In genomic region chr12:107549786-107550480, GRCh38 we compare ENCODE assay signal across 20 cellular contexts.
A peak's percentile ranks its signal among the peaks of the same experiment; 100 is the strongest.
DNase-seq lines count a peak whose midpoint lies in the region; ATAC-seq, FAIRE-seq and TF ChIP-seq lines count a peak whose summit lies in the region.
"Had no signal": no experiment of that assay in that cellular context is flagged by ENCODE, and none has a peak within 500 bp of the region (broad histone marks: within the 10 kb centered on the region; RNA-seq: fewer than 3 reads in every experiment).

No MANE protein-coding gene starts in this region.

- FAIRE-seq in small intestine (lab: Jason Lieb, UNC) = no peak
- no peak for FAIRE-seq in HTR-8/SVneo (lab: Jason Lieb, UNC)
- FAIRE-seq: D721Med, GM12878, GM19239, H1 had no signal

- H3K9me3 ChIP-seq in endodermal cell (ENCODE audit: control insufficient read depth, low read length) (no peaks in the 10 kb centered on the region), small intestine (ENCODE audit: control insufficient read depth, low read depth) (no peaks in the 10 kb centered on the region)

- H3K9ac ChIP-seq in endodermal cell (ENCODE audit: extremely low read depth, low read length, poor library complexity, severe bottlenecking) = no peak overlapping the region
- H3K9ac ChIP-seq: GM23248 had no signal

- H3K4me1 Mint-ChIP-seq in endodermal cell = no peaks in the 10 kb centered on the region

- peaks cover 7% of the 10 kb centered on the region for H3K27me3 Mint-ChIP-seq in endodermal cell (ENCODE audit: insufficient read depth)
- H3K27me3 Mint-ChIP-seq: CD4-positive, alpha-beta memory T cell had no signal

- H3K27ac ChIP-seq in endodermal cell (ENCODE audit: low read depth, low read length) (no peak overlapping the region), small intestine (ENCODE audit: low read depth in 1 of 2, low read length in 1 of 2) (peak overlapping the region; percentile 67 to 73)
- H3K27ac ChIP-seq: GM23248 had no signal

- DNase-seq in endodermal cell = peak; percentile 12
- peak in 1 of 2 donors; percentile 35 for DNase-seq in left colon
- peak; percentile 97 for DNase-seq in small intestine
- no peak for DNase-seq in NCI-H2196 (lab: John Stamatoyannopoulos, UW; ENCODE audit: unreplicated experiment)
- no peak for DNase-seq in activated CD8-positive, alpha-beta memory T cell treated with anti-CD3 and anti-CD28 coated beads, Interleukin-2, amount 50 U/mL, for 48 hours
- no peak for DNase-seq in HTR-8/SVneo (ENCODE audit: insufficient read length, low spot score)
- DNase-seq: C1 segment of cervical spinal cord; CD4-positive, alpha-beta memory T cell; DMS 273 treated with DMSO at 0.1 percent for 48 hours; DMS79; EL; GDM1; GM23248; H7; HCEC 1CT had no signal

- H3K9me3 Mint-ChIP-seq in endodermal cell = no peaks in the 10 kb centered on the region

- H3K4me3 ChIP-seq in endodermal cell (ENCODE audit: low read length) = no peak overlapping the region
- H3K4me3 ChIP-seq in small intestine (ENCODE audit: low read depth in 1 of 2, low read length in 2 of 2) = no peak overlapping the region
- H3K4me3 ChIP-seq: GM12878, GM23248 had no signal

- H3K27ac Mint-ChIP-seq in endodermal cell = no peak overlapping the region
- H3K27ac Mint-ChIP-seq: CD4-positive, alpha-beta memory T cell had no signal

- WGBS in endodermal cell (ENCODE audit: insufficient coverage in 1 of 2, insufficient read length in 1 of 2), 2 experiments = 90 to 100% methylated on average over 1 to 4 of the region's 4 CpGs
- 53 to 76% (median 55%) methylated on average over 4 of the region's 4 CpGs for WGBS in small intestine, 3 donors

- H3K4me1 ChIP-seq in endodermal cell (ENCODE audit: control insufficient read depth, insufficient read depth, low read length) (no peaks in the 10 kb centered on the region), small intestine (ENCODE audit: control insufficient read depth in 2 of 2, insufficient read depth in 1 of 2, low read depth in 1 of 2, low read length in 1 of 2) (peaks cover 0 to 6% of the 10 kb centered on the region in 2 donors)

- peak; percentile 17 for ATAC-seq in left colon
- no peak for ATAC-seq in HG03139 (IDR thresholded peaks at IDR 0.05; ENCODE audit: unreplicated experiment)
- ATAC-seq: GM12878 had no signal

- no peak for TF ChIP-seq CTCF in endodermal cell (conservative IDR thresholded peaks at IDR 0.05)

- H3K27me3 ChIP-seq in endodermal cell (ENCODE audit: control insufficient read depth, insufficient read depth, low read length, poor library complexity, severe bottlenecking) (no peaks in the 10 kb centered on the region), small intestine (ENCODE audit: control insufficient read depth in 2 of 2, insufficient read depth in 2 of 2, low read length in 2 of 2) (no peaks in the 10 kb centered on the region)

- no peak overlapping the region for H3K4me3 Mint-ChIP-seq in endodermal cell
- H3K4me3 Mint-ChIP-seq: CD4-positive, alpha-beta memory T cell had no signal

- H3K36me3 ChIP-seq in endodermal cell (ENCODE audit: control insufficient read depth, insufficient read depth, low read length) = no peaks in the 10 kb centered on the region
- H3K36me3 ChIP-seq in small intestine (ENCODE audit: control insufficient read depth in 2 of 2, insufficient read depth in 2 of 2, low read length in 2 of 2) = no peaks in the 10 kb centered on the region

- H3K36me3 Mint-ChIP-seq in endodermal cell (ENCODE audit: low read depth) = no peaks in the 10 kb centered on the region

- intact Hi-C loops in left colon (cut with DNase I, micrococcal nuclease) = no loop called here

Comparison
In these comparisons a context has a peak if more than half of its experiments do, and no peak if none do; other contexts are left out.
1. DNase-seq: peak in endodermal cell (single experiment) and small intestine (single experiment); none in NCI-H2196 (single experiment), activated CD8-positive, alpha-beta memory T cell treated with anti-CD3 and anti-CD28 coated beads, Interleukin-2, amount 50 U/mL, for 48 hours (single experiment) and HTR-8/SVneo (single experiment).